ENCODE assay signal across 24 cellular contexts in the genomic region with DNA sequence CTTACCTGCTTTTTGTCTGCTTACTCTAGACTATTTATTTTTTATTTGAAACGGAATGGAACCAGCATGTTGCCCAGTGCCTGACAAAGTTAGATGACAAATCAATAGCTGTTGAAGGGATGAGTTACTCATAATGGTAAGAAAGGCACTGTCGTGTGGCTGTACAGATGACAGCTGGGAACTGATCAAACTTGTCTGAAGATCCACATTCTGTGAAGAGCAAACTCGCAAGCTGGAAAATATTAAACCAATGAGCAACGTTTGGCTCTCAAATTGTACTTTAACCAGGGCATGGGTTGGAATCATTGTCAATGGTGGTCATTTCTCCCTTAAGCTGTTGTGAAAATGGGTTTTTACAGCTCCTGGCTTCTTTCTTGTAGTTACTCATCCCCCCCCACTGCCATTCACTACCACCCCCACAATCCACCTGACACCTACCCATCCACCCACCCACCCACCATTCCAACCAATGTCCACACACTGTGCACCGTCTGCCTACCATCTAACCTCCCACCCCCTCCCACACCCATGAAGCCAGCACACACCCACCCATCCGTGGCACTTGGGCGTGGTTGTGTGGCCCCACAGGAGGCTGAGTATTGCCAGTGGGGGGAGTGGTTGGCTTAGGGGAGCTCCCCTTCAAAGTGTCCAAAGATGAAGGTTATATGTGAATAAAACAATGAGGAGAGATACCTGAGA. TPM values are rescaled to one million over a fixed set of nuclear protein-coding genes. Genes with fewer than 3 reads are reported as not detected.
DNase-seq lines count a peak whose midpoint lies in the region; ATAC-seq, FAIRE-seq and TF ChIP-seq lines count a peak whose summit lies in the region.
"Had no signal": no experiment of that assay in that cellular context is flagged by ENCODE, and none has a peak within 500 bp of the region (broad histone marks: within the 10 kb centered on the region; RNA-seq: fewer than 3 reads in every experiment).

No MANE protein-coding gene starts in this region.

- H3K36me3 Mint-ChIP-seq in astrocyte (ENCODE audit: low read depth, unreplicated experiment): peaks cover 7% of the 10 kb centered on the region
- H3K36me3 Mint-ChIP-seq: CD4-positive, CD25-positive, alpha-beta regulatory T cell had no signal

- H3K4me3 ChIP-seq in A549: no peak overlapping the region
- H3K4me3 ChIP-seq in Loucy (ENCODE audit: low read length, poor library complexity, severe bottlenecking): no peak overlapping the region
- no peak overlapping the region for H3K4me3 ChIP-seq in astrocyte (ENCODE audit: insufficient read depth, low read depth, low read length)
- H3K4me3 ChIP-seq in heart left ventricle: no peak overlapping the region
- H3K4me3 ChIP-seq: BLaER1, MG63 had no signal

- TF ChIP-seq CTCF in A549 (IDR thresholded peaks at IDR 0.05) (no peak), Loucy (conservative IDR thresholded peaks at IDR 0.05; ENCODE audit: low read length) (no peak), astrocyte (IDR thresholded peaks at IDR 0.05; ENCODE audit: insufficient read depth, low read depth, low read length) (no peak), heart left ventricle (IDR thresholded peaks at IDR 0.05) (no peak)

- TF ChIP-seq RAD21 in A549 (conservative IDR thresholded peaks at IDR 0.05 in 1 of 2, IDR thresholded peaks at IDR 0.05 in 1 of 2): no peak

- H3K4me3 Mint-ChIP-seq in astrocyte (ENCODE audit: unreplicated experiment): no peak overlapping the region

- peak overlapping the region; percentile 77 for H3K27ac Mint-ChIP-seq in astrocyte (ENCODE audit: unreplicated experiment)
- H3K27ac Mint-ChIP-seq: CD4-positive, CD25-positive, alpha-beta regulatory T cell had no signal

- H3K9ac ChIP-seq in Loucy (ENCODE audit: low read depth, low read length, poor library complexity, severe bottlenecking): no peak overlapping the region
- no peak overlapping the region for H3K9ac ChIP-seq in astrocyte (ENCODE audit: low read length)
- H3K9ac ChIP-seq: BLaER1, SK-N-SH had no signal

- H3K9me2 ChIP-seq in Loucy (replicated peaks; ENCODE audit: low read depth, low read length): no peaks in the 10 kb centered on the region
- H3K9me2 ChIP-seq: SK-N-SH had no signal

- intact Hi-C loops in heart left ventricle (cut with DNase I): no loop called here

- 49% methylated on average over 6 of the region's 7 CpGs for WGBS in A549 (ENCODE audit: missing lambda C conversion rate)
- 92 to 95% (median 93%) methylated on average over 7 of the region's 7 CpGs for WGBS in heart left ventricle, 4 donors

- H3K4me2 ChIP-seq in A549 (peak overlapping the region; percentile 19), Loucy (ENCODE audit: low read depth, low read length, poor library complexity, severe bottlenecking) (peak overlapping the region; percentile 31), astrocyte (ENCODE audit: low read length) (no peak overlapping the region)
- H3K4me2 ChIP-seq: BLaER1, SK-N-SH had no signal

- POLR2A ChIA-PET in A549 (lab: Yijun Ruan, JAX): interaction anchor here (1.9 kb wide), 1 partner anchor 45 kb away, joined by 5 read pairs; no protein-coding TSS in a partner anchor

- DNase-seq in A549 (ENCODE audit: low read depth in 1 of 2, low spot score in 1 of 2): no peak
- DNase-seq in astrocyte (ENCODE audit: low read depth): no peak
- peak; percentile 61 for DNase-seq in kidney tubule cell (ENCODE audit: low spot score)
- no peak for DNase-seq in NCI-H2227 treated with DMSO at 0.1 percent for 48 hours (lab: John Stamatoyannopoulos, UW)
- no peak for DNase-seq in cerebellar cortex (ENCODE audit: low spot score)
- no peak for DNase-seq in heart left ventricle
- DNase-seq: CD4-positive, CD25-positive, alpha-beta regulatory T cell; Kasumi-1; MG63; NCI-H1105 treated with DMSO at 0.1 percent for 48 hours; NCI-H146; NCI-H1930; NCI-H446 treated with DMSO at 0.1 percent for 48 hours; NCI-H526; SIG-M5; SK-N-SH had no signal

- FAIRE-seq in A549 (lab: Jason Lieb, UNC) (no peak), astrocyte (lab: Jason Lieb, UNC) (no peak)
- FAIRE-seq: D721Med had no signal

- H3K27me3 ChIP-seq in Loucy (ENCODE audit: insufficient read depth, low read length, poor library complexity, severe bottlenecking): no peaks in the 10 kb centered on the region
- H3K27me3 ChIP-seq in astrocyte (ENCODE audit: insufficient read depth, low read length): no peaks in the 10 kb centered on the region
- peaks cover 0 to 6% (median 0%) of the 10 kb centered on the region in 9 donors for H3K27me3 ChIP-seq in heart left ventricle
- H3K27me3 ChIP-seq: MG63 had no signal

- H4K20me1 ChIP-seq in Loucy (ENCODE audit: insufficient read depth, low read length, poor library complexity, severe bottlenecking) (no peaks in the 10 kb centered on the region), astrocyte (ENCODE audit: insufficient read depth, low read length) (no peaks in the 10 kb centered on the region)
- H4K20me1 ChIP-seq: BLaER1 had no signal

- CTCF ChIA-PET in A549 (lab: Yijun Ruan, JAX): interaction anchor here (0.6 to 4.0 kb wide), 2 partner anchors 11 to 295 kb away, joined by 3 to 18 read pairs; no protein-coding TSS in a partner anchor

- peaks cover 52% of the 10 kb centered on the region for H3K4me1 Mint-ChIP-seq in astrocyte (ENCODE audit: low read depth, unreplicated experiment)

- ATAC-seq in A549: no peak
- ATAC-seq in heart left ventricle: no peak
- ATAC-seq: HCT116 had no signal

- no peaks in the 10 kb centered on the region for H3K9me3 Mint-ChIP-seq in astrocyte (ENCODE audit: unreplicated experiment)

- H2AFZ ChIP-seq in Loucy (ENCODE audit: low read length) (no peak overlapping the region), astrocyte (ENCODE audit: low read depth, low read length) (no peak overlapping the region)

- no peak for TF ChIP-seq EP300 in A549 (IDR thresholded peaks at IDR 0.05)

- H3K27ac ChIP-seq in A549: peak overlapping the region; percentile 41 to 93; a peak in 5 of 6 replicates
- H3K27ac ChIP-seq in astrocyte (ENCODE audit: low read depth, low read length): no peak overlapping the region
- H3K27ac ChIP-seq in heart left ventricle: no peak overlapping the region
- H3K27ac ChIP-seq: BLaER1, HL-60 had no signal

- H3F3A ChIP-seq in Loucy (ENCODE audit: low read depth): no peaks in the 10 kb centered on the region

- H3K9me3 ChIP-seq in A549: no peaks in the 10 kb centered on the region
- no peaks in the 10 kb centered on the region for H3K9me3 ChIP-seq in Loucy (ENCODE audit: insufficient read depth, low read depth, low read length)
- H3K9me3 ChIP-seq in astrocyte (ENCODE audit: insufficient read depth, low read depth, low read length): no peaks in the 10 kb centered on the region
- no peaks in the 10 kb centered on the region for H3K9me3 ChIP-seq in heart left ventricle
- H3K9me3 ChIP-seq: BLaER1, MG63, SK-N-SH had no signal

- H3K79me2 ChIP-seq in Loucy (ENCODE audit: insufficient read depth, low read length) (no peaks in the 10 kb centered on the region; the same call in 1 of the 2 replicates), astrocyte (ENCODE audit: insufficient read depth, low read length) (peaks cover 22% of the 10 kb centered on the region)

- TF ChIP-seq POLR2A in A549 (IDR thresholded peaks at IDR 0.05; ENCODE audit: low read length) (no peak), heart left ventricle (IDR thresholded peaks at IDR 0.05) (no peak)

- peaks cover 66% of the 10 kb centered on the region for H3K4me1 ChIP-seq in A549
- H3K4me1 ChIP-seq in Loucy (ENCODE audit: insufficient read depth, low read length, poor library complexity, severe bottlenecking): peaks cover 28% of the 10 kb centered on the region
- peaks cover 58% of the 10 kb centered on the region for H3K4me1 ChIP-seq in astrocyte (ENCODE audit: insufficient read depth, low read length)
- H3K4me1 ChIP-seq in heart left ventricle: peaks cover 0 to 40% (median 5%) of the 10 kb centered on the region in 12 donors

- no peaks in the 10 kb centered on the region for H3K27me3 Mint-ChIP-seq in astrocyte (ENCODE audit: low read depth, unreplicated experiment)

- no peaks in the 10 kb centered on the region for H3K36me3 ChIP-seq in Loucy (ENCODE audit: insufficient read depth, low read length)
- H3K36me3 ChIP-seq in astrocyte (ENCODE audit: insufficient read depth, low read length): no peaks in the 10 kb centered on the region
- no peaks in the 10 kb centered on the region for H3K36me3 ChIP-seq in heart left ventricle
- H3K36me3 ChIP-seq: BLaER1, MG63 had no signal

TF ChIP-seq in A549, 52 proteins besides CTCF, POLR2A, EP300 and RAD21:
- no peak for TF ChIP-seq CEBPB (IDR thresholded peaks at IDR 0.05)
- TF ChIP-seq POLR2AphosphoS2 (conservative IDR thresholded peaks at IDR 0.05; ENCODE audit: low read length): no peak
- TF ChIP-seq HDAC2 (IDR thresholded peaks at IDR 0.05): no peak
- TF ChIP-seq ZNF302 (CRISPR knock-in tag; IDR thresholded peaks at IDR 0.05): no peak
- no peak for TF ChIP-seq CBX2 (IDR thresholded peaks at IDR 0.05; ENCODE audit: borderline replicate concordance, low read depth)

RNA-seq across cellular contexts. Expression of a gene that starts 46.8 kb away (rescaled TPM):
- not detected in 2 replicates for polyA plus RNA-seq in A549 (2011; rRNA removed)
- polyA plus RNA-seq in A549 (2012; cell fraction: cytosol; rRNA removed): 0.04 and 0.13 TPM in 2 replicates
- 0.17 and 0.29 TPM in 2 replicates for polyA plus RNA-seq in A549 (2012; cell fraction: nucleus; rRNA removed)
- 0.05 TPM in 1 of 3 replicates, not detected in the others for polyA plus RNA-seq in A549 (2017; fragmentation: RNase III; extraction: RNeasy Plus Mini Kit Qiagen cat#74134 plus additional on column Dnase treatment)
- 0.19 TPM in 1 of 2 replicates, not detected in the other for polyA minus RNA-seq in A549 (2011; rRNA and poly(A)+ RNA removed)
- total RNA-seq in astrocyte: not detected in 2 replicates
- total RNA-seq in heart left ventricle: not detected
- not detected for polyA plus RNA-seq in heart left ventricle
- total RNA-seq: A172; CD4-positive, CD25-positive, alpha-beta regulatory T cell; H4 had no signal
- polyA plus RNA-seq: AG04450; CD4-positive, CD25-positive, alpha-beta regulatory T cell; SK-N-SH had no signal

RNA-seq across cellular contexts. Expression of a gene that starts 48.0 kb away (rescaled TPM):
- polyA plus RNA-seq in A549 (2011; rRNA removed): 12.6 and 16.9 TPM in 2 replicates
- 11.7 and 13.4 TPM in 2 replicates for polyA plus RNA-seq in A549 (2012; cell fraction: cytosol; rRNA removed)
- polyA plus RNA-seq in A549 (2012; cell fraction: nucleus; rRNA removed): 8.3 and 12.9 TPM in 2 replicates
- polyA plus RNA-seq in A549 (2017; fragmentation: RNase III; extraction: RNeasy Plus Mini Kit Qiagen cat#74134 plus additional on column Dnase treatment): 12.9 to 13.3 TPM (median 13.3 TPM) in 3 replicates
- polyA minus RNA-seq in A549 (2011; rRNA and poly(A)+ RNA removed): 8.6 TPM in 2 replicates
- total RNA-seq in astrocyte: 2.8 and 3.0 TPM in 2 replicates
- total RNA-seq in heart left ventricle: 1 to 10 TPM in 2 of 9 donors, under 1 TPM in 7; 0.12 to 1.9 (median 0.56) TPM
- under 1 TPM; 0.23 to 0.54 TPM for polyA plus RNA-seq in heart left ventricle

Comparison
In these comparisons a context has a peak if more than half of its experiments do, and no peak if none do; other contexts are left out.
1. H3K27ac ChIP-seq: peak in A549 (2 of 2); none in astrocyte (single experiment) and heart left ventricle (0 of 12).